1 cellular context compared by ENCODE assay signal in the genomic region with DNA sequence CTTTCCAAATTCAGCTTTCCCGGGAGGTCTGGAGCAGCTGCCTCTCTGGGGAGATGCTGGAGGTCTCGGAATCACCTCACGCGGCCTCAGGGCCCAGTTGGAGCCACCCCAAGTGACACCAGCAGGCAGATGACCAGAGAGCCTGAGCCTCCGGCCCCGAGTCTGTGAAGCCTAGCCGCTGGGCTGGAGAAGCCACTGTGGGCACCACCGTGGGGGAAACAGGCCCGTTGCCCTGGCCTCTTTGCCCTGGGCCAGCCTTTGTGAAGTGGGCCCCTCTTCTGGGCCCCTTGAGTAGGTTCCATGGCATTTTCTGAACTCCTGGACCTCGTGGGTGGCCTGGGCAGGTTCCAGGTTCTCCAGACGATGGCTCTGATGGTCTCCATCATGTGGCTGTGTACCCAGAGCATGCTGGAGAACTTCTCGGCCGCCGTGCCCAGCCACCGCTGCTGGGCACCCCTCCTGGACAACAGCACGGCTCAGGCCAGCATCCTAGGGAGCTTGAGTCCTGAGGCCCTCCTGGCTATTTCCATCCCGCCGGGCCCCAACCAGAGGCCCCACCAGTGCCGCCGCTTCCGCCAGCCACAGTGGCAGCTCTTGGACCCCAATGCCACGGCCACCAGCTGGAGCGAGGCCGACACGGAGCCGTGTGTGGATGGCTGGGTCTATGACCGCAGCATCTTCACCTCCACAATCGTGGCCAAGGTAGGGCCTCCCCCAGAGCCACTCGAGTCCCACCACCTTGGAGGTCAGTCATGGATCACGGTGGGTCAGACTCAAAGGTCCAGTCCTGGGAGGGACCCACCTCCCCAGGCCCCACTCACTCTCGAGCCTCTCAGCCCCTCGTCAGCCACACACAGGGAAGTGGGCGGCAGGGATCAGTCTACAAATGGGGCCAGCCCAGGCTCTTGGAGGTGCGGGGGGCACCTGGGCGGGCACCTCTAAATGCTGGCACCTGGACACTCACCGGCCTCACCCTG.
TF ChIP-seq lines count a peak whose summit lies in the region.

No MANE protein-coding gene starts in this region.

TF ChIP-seq in HepG2, 621 proteins besides CTCF, POLR2A, EP300 and RAD21:
- TF ChIP-seq, protein P1, sequence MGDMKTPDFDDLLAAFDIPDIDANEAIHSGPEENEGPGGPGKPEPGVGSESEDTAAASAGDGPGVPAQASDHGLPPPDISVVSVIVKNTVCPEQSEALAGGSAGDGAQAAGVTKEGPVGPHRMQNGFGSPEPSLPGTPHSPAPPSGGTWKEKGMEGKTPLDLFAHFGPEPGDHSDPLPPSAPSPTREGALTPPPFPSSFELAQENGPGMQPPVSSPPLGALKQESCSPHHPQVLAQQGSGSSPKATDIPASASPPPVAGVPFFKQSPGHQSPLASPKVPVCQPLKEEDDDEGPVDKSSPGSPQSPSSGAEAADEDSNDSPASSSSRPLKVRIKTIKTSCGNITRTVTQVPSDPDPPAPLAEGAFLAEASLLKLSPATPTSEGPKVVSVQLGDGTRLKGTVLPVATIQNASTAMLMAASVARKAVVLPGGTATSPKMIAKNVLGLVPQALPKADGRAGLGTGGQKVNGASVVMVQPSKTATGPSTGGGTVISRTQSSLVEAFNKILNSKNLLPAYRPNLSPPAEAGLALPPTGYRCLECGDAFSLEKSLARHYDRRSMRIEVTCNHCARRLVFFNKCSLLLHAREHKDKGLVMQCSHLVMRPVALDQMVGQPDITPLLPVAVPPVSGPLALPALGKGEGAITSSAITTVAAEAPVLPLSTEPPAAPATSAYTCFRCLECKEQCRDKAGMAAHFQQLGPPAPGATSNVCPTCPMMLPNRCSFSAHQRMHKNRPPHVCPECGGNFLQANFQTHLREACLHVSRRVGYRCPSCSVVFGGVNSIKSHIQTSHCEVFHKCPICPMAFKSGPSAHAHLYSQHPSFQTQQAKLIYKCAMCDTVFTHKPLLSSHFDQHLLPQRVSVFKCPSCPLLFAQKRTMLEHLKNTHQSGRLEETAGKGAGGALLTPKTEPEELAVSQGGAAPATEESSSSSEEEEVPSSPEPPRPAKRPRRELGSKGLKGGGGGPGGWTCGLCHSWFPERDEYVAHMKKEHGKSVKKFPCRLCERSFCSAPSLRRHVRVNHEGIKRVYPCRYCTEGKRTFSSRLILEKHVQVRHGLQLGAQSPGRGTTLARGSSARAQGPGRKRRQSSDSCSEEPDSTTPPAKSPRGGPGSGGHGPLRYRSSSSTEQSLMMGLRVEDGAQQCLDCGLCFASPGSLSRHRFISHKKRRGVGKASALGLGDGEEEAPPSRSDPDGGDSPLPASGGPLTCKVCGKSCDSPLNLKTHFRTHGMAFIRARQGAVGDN (CRISPR knock-in tag; IDR thresholded peaks at IDR 0.05) = peak; percentile 39; the same call in 1 of the 2 replicates
- no peak for TF ChIP-seq SRSF4 (IDR thresholded peaks at IDR 0.05; ENCODE audit: low read depth, low read length, poor library complexity, severe bottlenecking)
- no peak for TF ChIP-seq ZNF136 (CRISPR knock-in tag; IDR thresholded peaks at IDR 0.05; ENCODE audit: low read depth)
- no peak for TF ChIP-seq SIN3B (IDR thresholded peaks at IDR 0.05; ENCODE audit: low read length)
- TF ChIP-seq PHF20 (CRISPR knock-in tag; IDR thresholded peaks at IDR 0.05) = no peak
- no peak for TF ChIP-seq MYNN (CRISPR knock-in tag; IDR thresholded peaks at IDR 0.05; ENCODE audit: low read depth)
- no peak for TF ChIP-seq SOX6 (IDR thresholded peaks at IDR 0.05)
- no peak for TF ChIP-seq SOX6 (CRISPR knock-in tag; IDR thresholded peaks at IDR 0.05)
- TF ChIP-seq ZNF24 (IDR thresholded peaks at IDR 0.05) = no peak
- TF ChIP-seq HNRNPUL1 (IDR thresholded peaks at IDR 0.05; ENCODE audit: low read depth, low read length) = no peak
- TF ChIP-seq, protein P2, sequence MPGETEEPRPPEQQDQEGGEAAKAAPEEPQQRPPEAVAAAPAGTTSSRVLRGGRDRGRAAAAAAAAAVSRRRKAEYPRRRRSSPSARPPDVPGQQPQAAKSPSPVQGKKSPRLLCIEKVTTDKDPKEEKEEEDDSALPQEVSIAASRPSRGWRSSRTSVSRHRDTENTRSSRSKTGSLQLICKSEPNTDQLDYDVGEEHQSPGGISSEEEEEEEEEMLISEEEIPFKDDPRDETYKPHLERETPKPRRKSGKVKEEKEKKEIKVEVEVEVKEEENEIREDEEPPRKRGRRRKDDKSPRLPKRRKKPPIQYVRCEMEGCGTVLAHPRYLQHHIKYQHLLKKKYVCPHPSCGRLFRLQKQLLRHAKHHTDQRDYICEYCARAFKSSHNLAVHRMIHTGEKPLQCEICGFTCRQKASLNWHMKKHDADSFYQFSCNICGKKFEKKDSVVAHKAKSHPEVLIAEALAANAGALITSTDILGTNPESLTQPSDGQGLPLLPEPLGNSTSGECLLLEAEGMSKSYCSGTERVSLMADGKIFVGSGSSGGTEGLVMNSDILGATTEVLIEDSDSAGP (CRISPR knock-in tag; IDR thresholded peaks at IDR 0.05; ENCODE audit: borderline replicate concordance) = 0 out of 2 replicates have a peak, but pooled peaks have one; percentile 14
